ENCODE assay signal across 24 cellular contexts in genomic region chr9:5470122-5470521, GRCh38.
DNase-seq lines count a peak whose midpoint lies in the region; ATAC-seq, FAIRE-seq and TF ChIP-seq lines count a peak whose summit lies in the region.
"Had no signal": no experiment of that assay in that cellular context is flagged by ENCODE, and none has a peak within 500 bp of the region (broad histone marks: within the 10 kb centered on the region; RNA-seq: fewer than 3 reads in every experiment).

No MANE protein-coding gene starts in this region.

- peak; percentile 24 for DNase-seq in EH (ENCODE audit: low read depth)
- DNase-seq in H54 (ENCODE audit: insufficient read length, low spot score): no peak
- no peak for DNase-seq in RWPE2 (ENCODE audit: low spot score)
- no peak for DNase-seq in foreskin fibroblast
- DNase-seq in activated CD4-positive, CD25-positive, alpha-beta regulatory T cell (lab: John Stamatoyannopoulos, UW): no peak
- DNase-seq in HAP-1 (ENCODE audit: low spot score in 2 of 2): no peak
- no peak for DNase-seq in hypothalamus (lab: John Stamatoyannopoulos, UW)
- DNase-seq: BE2C; CD4-positive, alpha-beta T cell; COR-L47; DMS79; GM23248; HCEC 1CT; Kasumi-1; MM.1S; NCI-H1048; NCI-H1436; NCI-H187 treated with DMSO at 0.1 percent for 48 hours; NCI-H226; NCI-H510A treated with DMSO at 0.1 percent for 48 hours; NCI-H774; RPMI8226; SHP77 treated with DMSO at 0.1 percent for 48 hours; T-cell had no signal

- in situ Hi-C loops in HAP-1 (cut with MboI; ENCODE audit: low sequenced_read_pairs): no loop called here

- FAIRE-seq in H54 (lab: Jason Lieb, UNC): peak; percentile 52

- H3K27me3 ChIP-seq in RWPE2 (ENCODE audit: insufficient read depth, poor library complexity, severe bottlenecking) (no peaks in the 10 kb centered on the region), HAP-1 (ENCODE audit: low read depth) (no peaks in the 10 kb centered on the region)
- H3K27me3 ChIP-seq: BE2C had no signal

- no peak overlapping the region for H3K27ac ChIP-seq in RWPE2 (ENCODE audit: poor library complexity, severe bottlenecking)
- H3K27ac ChIP-seq: GM23248 had no signal

- no peak for TF ChIP-seq POLR2A in H54 (IDR thresholded peaks at IDR 0.05; ENCODE audit: low read depth, low read length)

- H3K4me3 ChIP-seq in RWPE2 (ENCODE audit: severe bottlenecking) (no peak overlapping the region), foreskin fibroblast (ENCODE audit: low read depth in 1 of 2, low read length in 2 of 2) (no peak overlapping the region), HAP-1 (no peak overlapping the region)
- H3K4me3 ChIP-seq: GM23248 had no signal

- H3K4me1 ChIP-seq in RWPE2 (ENCODE audit: insufficient read depth, poor library complexity, severe bottlenecking) (no peaks in the 10 kb centered on the region), HAP-1 (no peaks in the 10 kb centered on the region)
- H3K4me1 ChIP-seq: BE2C had no signal

- no peaks in the 10 kb centered on the region for H3K9me3 ChIP-seq in RWPE2 (ENCODE audit: severe bottlenecking)
- no peaks in the 10 kb centered on the region for H3K9me3 ChIP-seq in HAP-1
- H3K9me3 ChIP-seq: BE2C had no signal

- H3K36me3 ChIP-seq in RWPE2 (ENCODE audit: low read depth): peaks cover 31% of the 10 kb centered on the region
- H3K36me3 ChIP-seq in HAP-1 (replicated peaks): no peaks in the 10 kb centered on the region
- H3K36me3 ChIP-seq: BE2C had no signal

- TF ChIP-seq CTCF in RWPE2 (IDR thresholded peaks at IDR 0.05; ENCODE audit: poor library complexity, severe bottlenecking) (no peak), foreskin fibroblast (IDR thresholded peaks at IDR 0.05; ENCODE audit: low read depth, low read length) (peak; percentile 6)

- peak; percentile 35; the same call in 1 of the 3 replicates for ATAC-seq in RWPE2 (ENCODE audit: low read depth)
- ATAC-seq: T-cell had no signal
